Comparison of ENCODE assay signal across 10 cellular contexts in the genomic region with DNA sequence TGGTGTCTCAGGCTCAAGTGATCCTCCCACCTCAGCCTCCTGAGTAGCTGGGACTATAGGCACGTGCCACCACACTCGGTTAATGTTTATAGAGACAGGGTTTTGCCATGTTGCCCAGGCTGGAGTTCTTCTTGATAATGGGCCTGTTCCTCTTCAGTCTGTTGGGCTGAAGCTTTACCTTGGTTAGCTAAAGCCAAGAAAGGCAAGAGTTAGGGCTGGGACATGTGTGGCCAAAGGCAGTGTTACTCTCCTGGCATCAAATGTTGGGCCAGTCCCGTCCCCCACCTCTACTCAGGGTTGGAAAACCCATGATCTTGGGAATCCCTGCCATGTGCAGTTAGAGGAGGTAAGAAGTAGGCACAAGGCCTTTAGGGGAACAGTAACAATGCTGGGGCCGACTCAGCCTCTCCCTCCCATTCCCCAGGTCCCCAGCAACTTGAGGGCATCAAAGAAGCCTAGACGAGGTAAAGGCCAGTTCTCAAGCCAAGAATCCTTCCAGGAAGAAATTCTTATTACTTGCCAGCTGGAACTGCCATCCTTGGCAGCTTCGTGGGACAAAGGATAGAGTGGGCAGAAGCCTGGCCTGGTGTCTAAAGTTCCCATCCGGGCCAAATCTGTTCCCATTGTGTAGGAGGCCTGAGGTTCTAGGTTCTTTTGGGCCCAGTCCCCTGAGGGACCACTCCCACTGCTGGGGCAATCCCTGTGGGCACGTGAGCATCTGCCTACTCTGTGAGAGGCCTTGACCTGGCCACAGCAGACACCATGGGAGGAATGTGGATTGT. TPM values are rescaled to one million over a fixed set of nuclear protein-coding genes. Genes with fewer than 3 reads are reported as not detected.
A peak's percentile ranks its signal among the peaks of the same experiment; 100 is the strongest.
DNase-seq lines count a peak whose midpoint lies in the region; ATAC-seq and TF ChIP-seq lines count a peak whose summit lies in the region.
"Had no signal": no experiment of that assay in that cellular context is flagged by ENCODE, and none has a peak within 500 bp of the region (broad histone marks: within the 10 kb centered on the region; RNA-seq: fewer than 3 reads in every experiment).

No MANE protein-coding gene starts in this region.

- H3K27ac ChIP-seq in adrenal gland = peak overlapping the region in 1 of 5 donors; percentile 3
- H3K27ac ChIP-seq in upper lobe of right lung = no peak overlapping the region

- 71 to 82% (median 80%) methylated on average over 8 of the region's 8 CpGs for WGBS in adrenal gland, 4 donors

- H3K4me1 Mint-ChIP-seq in activated naive CD8-positive, alpha-beta T cell (ENCODE audit: low read depth) = peaks cover 24% of the 10 kb centered on the region
- H3K4me1 Mint-ChIP-seq in activated naive CD8-positive, alpha-beta T cell treated with anti-CD3 and anti-CD28 coated beads for 36 hours = peaks cover 21% of the 10 kb centered on the region

- H3K4me1 ChIP-seq in adrenal gland (replicated peaks in 1 of 2) (peaks cover 4 to 6% of the 10 kb centered on the region in 2 donors), upper lobe of right lung (peaks cover 21% of the 10 kb centered on the region)

- intact Hi-C loops in adrenal gland (cut with DNase I) = no loop called here
- intact Hi-C loops in upper lobe of right lung (cut with DNase I) = no loop called here
- intact Hi-C loops in head of caudate nucleus (cut with DNase I) = loop anchor here (10.0 kb wide), 1 partner anchor 105 kb away; the partner anchor contains the start of gene HSPA9

- H3K9me3 Mint-ChIP-seq in activated naive CD8-positive, alpha-beta T cell (ENCODE audit: low read depth) = no peaks in the 10 kb centered on the region
- H3K9me3 Mint-ChIP-seq in activated naive CD8-positive, alpha-beta T cell treated with anti-CD3 and anti-CD28 coated beads for 36 hours = no peaks in the 10 kb centered on the region
- H3K9me3 Mint-ChIP-seq: stimulated activated memory B cell treated with anti-CD40 and anti-IgM and Interleukin-4, amounts not matched to agents 10 μg/mL and 1 μg/mL and 100 μg/mL, for 72 hours had no signal

- no peak for DNase-seq in activated naive CD8-positive, alpha-beta T cell treated with anti-CD3 and anti-CD28 coated beads for 36 hours
- DNase-seq in adrenal gland = peak in 5 of 7 donors; percentile 39 to 86 (median 57)
- peak; percentile 70 for DNase-seq in left kidney (ENCODE audit: low read depth, low spot score)
- no peak for DNase-seq in upper lobe of right lung
- DNase-seq in head of caudate nucleus = no peak
- no peak for DNase-seq in HK-2 (ENCODE audit: unreplicated experiment)
- DNase-seq: cortex of kidney had no signal

- peak; percentile 44 to 77 for TF ChIP-seq POLR2A in adrenal gland (IDR thresholded peaks at IDR 0.05)

- H3K36me3 Mint-ChIP-seq in activated naive CD8-positive, alpha-beta T cell = peaks cover 14% of the 10 kb centered on the region
- H3K36me3 Mint-ChIP-seq in activated naive CD8-positive, alpha-beta T cell treated with anti-CD3 and anti-CD28 coated beads for 36 hours = peaks cover 29% of the 10 kb centered on the region

- H3K36me3 ChIP-seq in adrenal gland (replicated peaks in 1 of 2) (no peaks in the 10 kb centered on the region), upper lobe of right lung (peaks cover 14% of the 10 kb centered on the region)

- ATAC-seq in upper lobe of right lung (peak; percentile 8), GM19397 (IDR thresholded peaks at IDR 0.05; ENCODE audit: unreplicated experiment) (no peak)
- ATAC-seq: stimulated activated memory B cell treated with anti-CD40 and anti-IgM and Interleukin-4, amounts not matched to agents 10 μg/mL and 1 μg/mL and 100 μg/mL, for 72 hours had no signal

- H3K9me3 ChIP-seq in adrenal gland (replicated peaks in 1 of 3) (no peaks in the 10 kb centered on the region), upper lobe of right lung (no peaks in the 10 kb centered on the region)

- peak overlapping the region; percentile 50 for H3K27ac Mint-ChIP-seq in activated naive CD8-positive, alpha-beta T cell
- no peak overlapping the region for H3K27ac Mint-ChIP-seq in activated naive CD8-positive, alpha-beta T cell treated with anti-CD3 and anti-CD28 coated beads for 36 hours
- H3K27ac Mint-ChIP-seq: stimulated activated memory B cell treated with anti-CD40 and anti-IgM and Interleukin-4, amounts not matched to agents 10 μg/mL and 1 μg/mL and 100 μg/mL, for 72 hours had no signal

- H3K4me3 Mint-ChIP-seq in activated naive CD8-positive, alpha-beta T cell = peak overlapping the region; percentile 30
- no peak overlapping the region for H3K4me3 Mint-ChIP-seq in activated naive CD8-positive, alpha-beta T cell treated with anti-CD3 and anti-CD28 coated beads for 36 hours
- H3K4me3 Mint-ChIP-seq: stimulated activated memory B cell treated with anti-CD40 and anti-IgM and Interleukin-4, amounts not matched to agents 10 μg/mL and 1 μg/mL and 100 μg/mL, for 72 hours had no signal

- TF ChIP-seq CTCF in adrenal gland (IDR thresholded peaks at IDR 0.05) = no peak
- TF ChIP-seq CTCF in upper lobe of right lung (IDR thresholded peaks at IDR 0.05) = no peak

- H3K27me3 ChIP-seq in adrenal gland (no peaks in the 10 kb centered on the region), upper lobe of right lung (no peaks in the 10 kb centered on the region)

- H3K4me3 ChIP-seq in adrenal gland (no peak overlapping the region), upper lobe of right lung (no peak overlapping the region)

- H3K27me3 Mint-ChIP-seq in activated naive CD8-positive, alpha-beta T cell = no peaks in the 10 kb centered on the region
- no peaks in the 10 kb centered on the region for H3K27me3 Mint-ChIP-seq in activated naive CD8-positive, alpha-beta T cell treated with anti-CD3 and anti-CD28 coated beads for 36 hours
- H3K27me3 Mint-ChIP-seq: stimulated activated memory B cell treated with anti-CD40 and anti-IgM and Interleukin-4, amounts not matched to agents 10 μg/mL and 1 μg/mL and 100 μg/mL, for 72 hours had no signal

RNA-seq across cellular contexts. Expression of gene EGR1, which starts 4.5 kb away (rescaled TPM):
- 10 to 100 TPM; 48.0 to 48.1 TPM for total RNA-seq in activated naive CD8-positive, alpha-beta T cell treated with anti-CD3 and anti-CD28 coated beads for 36 hours
- total RNA-seq in adrenal gland = 100 to 1,000 TPM in 1 of 8 donors, 10 to 100 TPM in 6, 1 to 10 TPM in 1; 8.5 to 221 (median 52.6) TPM
- 10 to 100 TPM; 42.9 to 61.5 (median 59.8) TPM for polyA plus RNA-seq in adrenal gland
- total RNA-seq in upper lobe of right lung = 85.6 TPM

RNA-seq across cellular contexts. Expression of gene REEP2, which starts 30.9 kb away (rescaled TPM):
- 1 to 10 TPM; 3.5 to 4.0 TPM for total RNA-seq in activated naive CD8-positive, alpha-beta T cell treated with anti-CD3 and anti-CD28 coated beads for 36 hours
- total RNA-seq in adrenal gland (10 to 100 TPM in 1 of 8 donors, 1 to 10 TPM in 7; 2.4 to 14.3 (median 4.6) TPM), upper lobe of right lung (0.55 TPM)
- 10 to 100 TPM in 2 of 3 donors, 1 to 10 TPM in 1; 9.1 to 39.7 (median 11.8) TPM for polyA plus RNA-seq in adrenal gland

Comparison
In these comparisons a context has a peak if more than half of its experiments do, and no peak if none do; other contexts are left out.
1. DNase-seq: peak in adrenal gland (5 of 7) and left kidney (single experiment); none in activated naive CD8-positive, alpha-beta T cell treated with anti-CD3 and anti-CD28 coated beads for 36 hours (single experiment), upper lobe of right lung (single experiment), head of caudate nucleus (0 of 42) and HK-2 (single experiment).